ENCODE assay signal across 7 cellular contexts in the genomic region with DNA sequence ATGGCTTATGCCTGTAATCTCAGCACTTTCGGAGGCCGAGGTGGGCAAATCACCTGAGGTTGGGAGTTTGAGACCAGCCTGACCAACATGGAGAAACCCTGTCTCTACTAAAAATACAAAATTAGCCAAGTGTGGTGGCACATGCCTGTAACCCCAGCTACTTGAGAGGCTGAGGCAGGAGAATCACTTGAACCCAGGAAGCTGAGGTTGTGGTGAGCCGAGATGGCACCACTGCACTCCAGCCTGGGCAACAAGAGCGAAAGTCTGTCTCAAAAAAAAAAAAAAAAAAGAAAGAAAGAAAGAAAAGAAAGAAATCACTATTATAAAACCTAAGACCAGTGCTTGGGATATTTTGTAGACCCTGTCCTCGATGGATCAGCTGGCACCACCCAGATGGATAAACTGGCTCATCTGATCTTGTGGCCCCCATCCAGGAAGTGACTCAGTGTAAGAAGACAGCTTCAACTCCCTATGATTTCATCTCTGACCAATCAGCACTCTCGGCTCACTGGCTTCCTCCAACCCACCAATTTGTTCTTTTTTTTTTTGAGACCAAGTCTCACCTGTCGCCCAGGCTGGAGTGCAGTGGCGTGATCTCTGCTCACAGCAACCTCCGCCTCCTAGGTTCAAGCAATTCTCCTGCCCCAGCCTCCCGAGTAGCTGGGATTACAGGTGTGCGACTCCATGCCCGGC. TPM values are rescaled to one million over a fixed set of nuclear protein-coding genes. Genes with fewer than 3 reads are reported as not detected.
A peak's percentile ranks its signal among the peaks of the same experiment; 100 is the strongest.
DNase-seq lines count a peak whose midpoint lies in the region; ATAC-seq and TF ChIP-seq lines count a peak whose summit lies in the region.
"Not testable (repeated sequence)": the region's sequence is repeated elsewhere in the genome, so short reads cannot be mapped to it uniquely, and the experiment has no call there.

No MANE protein-coding gene starts in this region.

- not testable (repeated sequence) for TF ChIP-seq CTCF in HFF-Myc (IDR thresholded peaks at IDR 0.05; ENCODE audit: low read depth, low read length, missing control alignments)

- H3K4me1 Mint-ChIP-seq in T-helper 17 cell = peaks cover 18% of the 10 kb centered on the region
- H3K4me1 Mint-ChIP-seq in activated CD8-positive, alpha-beta memory T cell treated with anti-CD3 and anti-CD28 coated beads, Interleukin-2, amount 10 ng/mL, durations not matched to agents 7 days and 5 days = peaks cover 33% of the 10 kb centered on the region

- peak; percentile 97 for ATAC-seq in T-helper 17 cell
- peak; percentile 91 for ATAC-seq in activated CD8-positive, alpha-beta memory T cell treated with anti-CD3 and anti-CD28 coated beads, Interleukin-2, amount 10 ng/mL, durations not matched to agents 7 days and 5 days

- not testable (repeated sequence) for H3K36me3 ChIP-seq in adipocyte (ENCODE audit: control insufficient read depth, insufficient read depth, low read length, severe bottlenecking)

- H3K27me3 ChIP-seq in adipocyte (replicated peaks; ENCODE audit: control insufficient read depth, insufficient read depth, low read length) = not testable (repeated sequence)

- not testable (repeated sequence) for H3K9me3 Mint-ChIP-seq in activated CD8-positive, alpha-beta memory T cell treated with anti-CD3 and anti-CD28 coated beads, Interleukin-2, amount 10 ng/mL, durations not matched to agents 7 days and 5 days (ENCODE audit: low read depth)

- CTCF ChIA-PET in activated CD8-positive, alpha-beta memory T cell treated with anti-CD3 and anti-CD28 coated beads, Interleukin-2, amount 10 ng/mL, durations not matched to agents 7 days and 5 days (lab: Charles Lee) = interaction anchor here (0.6 to 4.6 kb wide), 5 partner anchors 9 to 370 kb away, joined by 3 to 35 read pairs (median 4); partner anchors contain the start of gene C3orf33

- H3K9me3 ChIP-seq in T-helper 17 cell (ENCODE audit: control insufficient read depth, low read length, poor library complexity, severe bottlenecking); adipocyte (ENCODE audit: control insufficient read depth, low read length): not testable (repeated sequence)

- DNase-seq in HFF-Myc (ENCODE audit: extremely low read depth, low read depth) (peak; percentile 52), NCI-H774 (lab: John Stamatoyannopoulos, UW) (peak; percentile 22), T-helper 17 cell (peak; percentile 10 to 42 (median 31)), adipocyte (ENCODE audit: low read depth) (peak; percentile 25), fibroblast of the conjunctiva (ENCODE audit: low read depth) (peak; percentile 40)
- DNase-seq in activated CD8-positive, alpha-beta memory T cell treated with anti-CD3 and anti-CD28 coated beads, Interleukin-2, amount 10 ng/mL, durations not matched to agents 7 days and 5 days = peak; percentile 87
- peak; percentile 68 for DNase-seq in stimulated activated CD4-positive, alpha-beta T cell treated with anti-CD3 and anti-CD28 coated beads, Interleukin-15, amount 100 ng/mL, for 24 hours

- not testable (repeated sequence) for H3K27me3 Mint-ChIP-seq in T-helper 17 cell; activated CD8-positive, alpha-beta memory T cell treated with anti-CD3 and anti-CD28 coated beads, Interleukin-2, amount 10 ng/mL, durations not matched to agents 7 days and 5 days

- H3K4me1 ChIP-seq in adipocyte (ENCODE audit: control insufficient read depth, insufficient read depth, low read length) = not testable (repeated sequence)

- H3K4me3 Mint-ChIP-seq in T-helper 17 cell = not testable (repeated sequence)
- H3K4me3 Mint-ChIP-seq in activated CD8-positive, alpha-beta memory T cell treated with anti-CD3 and anti-CD28 coated beads, Interleukin-2, amount 10 ng/mL, durations not matched to agents 7 days and 5 days = peak overlapping the region; percentile 9

- H3K36me3 Mint-ChIP-seq in T-helper 17 cell (ENCODE audit: low read depth); activated CD8-positive, alpha-beta memory T cell treated with anti-CD3 and anti-CD28 coated beads, Interleukin-2, amount 10 ng/mL, durations not matched to agents 7 days and 5 days: not testable (repeated sequence)

- not testable (repeated sequence) for H3K9ac ChIP-seq in adipocyte (ENCODE audit: low read length)

- H3K4me3 ChIP-seq in HFF-Myc (replicated peaks; ENCODE audit: low read depth, low read length); adipocyte (ENCODE audit: low read length): not testable (repeated sequence)

- H3K27ac Mint-ChIP-seq in T-helper 17 cell = peak overlapping the region; percentile 87
- peak overlapping the region; percentile 86 for H3K27ac Mint-ChIP-seq in activated CD8-positive, alpha-beta memory T cell treated with anti-CD3 and anti-CD28 coated beads, Interleukin-2, amount 10 ng/mL, durations not matched to agents 7 days and 5 days

RNA-seq across cellular contexts. Expression of gene GMPS, which starts 8.0 kb away (rescaled TPM):
- total RNA-seq in T-helper 17 cell = 10 to 100 TPM; 37.8 to 48.2 TPM
- total RNA-seq in activated CD8-positive, alpha-beta memory T cell treated with anti-CD3 and anti-CD28 coated beads, Interleukin-2, amount 10 ng/mL, durations not matched to agents 7 days and 5 days = 100 to 1,000 TPM in 1 of 2 experiments, 10 to 100 TPM in 1; 96.9 to 104 TPM

RNA-seq across cellular contexts. Expression of gene SLC33A1, which starts 8.2 kb away (rescaled TPM):
- 10 to 100 TPM; 17.3 to 23.7 TPM for total RNA-seq in T-helper 17 cell
- 10 to 100 TPM; 24.1 to 24.4 TPM for total RNA-seq in activated CD8-positive, alpha-beta memory T cell treated with anti-CD3 and anti-CD28 coated beads, Interleukin-2, amount 10 ng/mL, durations not matched to agents 7 days and 5 days

RNA-seq across cellular contexts. Expression of gene C3orf33, which starts 56.4 kb away (rescaled TPM):
- 1 to 10 TPM; 2.1 to 2.4 TPM for total RNA-seq in T-helper 17 cell
- 1 to 10 TPM; 1.1 to 1.3 TPM for total RNA-seq in activated CD8-positive, alpha-beta memory T cell treated with anti-CD3 and anti-CD28 coated beads, Interleukin-2, amount 10 ng/mL, durations not matched to agents 7 days and 5 days

Comparison
In these comparisons a context has a peak if more than half of its experiments do, and no peak if none do; other contexts are left out.
1. DNase-seq: peak in every context shown above with its lines; median percentile 87 in activated CD8-positive, alpha-beta memory T cell treated with anti-CD3 and anti-CD28 coated beads, Interleukin-2, amount 10 ng/mL, durations not matched to agents 7 days and 5 days; 68 in stimulated activated CD4-positive, alpha-beta T cell treated with anti-CD3 and anti-CD28 coated beads, Interleukin-15, amount 100 ng/mL, for 24 hours; 52 in HFF-Myc; 40 in fibroblast of the conjunctiva; 31 in T-helper 17 cell; 25 in adipocyte; 22 in NCI-H774.